ENCODE assay signal across 27 cellular contexts in genomic region chr22:40014661-40015255, GRCh38. TPM values are rescaled to one million over a fixed set of nuclear protein-coding genes. Genes with fewer than 3 reads are reported as not detected.
DNase-seq lines count a peak whose midpoint lies in the region; ATAC-seq and TF ChIP-seq lines count a peak whose summit lies in the region.
"Had no signal": no experiment of that assay in that cellular context is flagged by ENCODE, and none has a peak within 500 bp of the region (broad histone marks: within the 10 kb centered on the region; RNA-seq: fewer than 3 reads in every experiment).

No MANE protein-coding gene starts in this region.

- WGBS in liver: 75% methylated on average over 5 of the region's 5 CpGs

- CTCF ChIA-PET in activated CD4-positive, alpha-beta memory T cell treated with anti-CD3 and anti-CD28 coated beads, Interleukin-2, amount 10 ng/mL, durations not matched to agents 7 days and 5 days (lab: Charles Lee): interaction anchor here (2.4 kb wide), 1 partner anchor 10 kb away, joined by 10 read pairs; no protein-coding TSS in a partner anchor

- no peaks in the 10 kb centered on the region for H3K9me3 Mint-ChIP-seq in activated T-cell treated with anti-CD3 and anti-CD28 coated beads, Interleukin-2, amount 50 U/mL, for 72 hours
- no peaks in the 10 kb centered on the region for H3K9me3 Mint-ChIP-seq in activated CD4-positive, alpha-beta memory T cell treated with anti-CD3 and anti-CD28 coated beads, Interleukin-2, amount 10 ng/mL, durations not matched to agents 7 days and 5 days
- H3K9me3 Mint-ChIP-seq: activated T-cell treated with anti-CD3 and anti-CD28 coated beads, Interleukin-2, amount 50 U/mL, for 4 hours; CD8-positive, alpha-beta memory T cell; naive thymus-derived CD8-positive, alpha-beta T cell; stimulated activated naive B cell treated with anti-CD40 and anti-IgM and Interleukin-4, amounts not matched to agents 10 μg/mL and 1 μg/mL and 100 μg/mL, for 72 hours; T-cell had no signal

- H3K4me1 ChIP-seq in colonic mucosa (peaks cover 6% of the 10 kb centered on the region), liver (ENCODE audit: control insufficient read depth in 4 of 4, insufficient read depth in 4 of 4, low read length in 3 of 4) (peaks cover 0 to 4% (median 0%) of the 10 kb centered on the region in 4 donors), vagina (peaks cover 5% of the 10 kb centered on the region)
- H3K4me1 ChIP-seq: SJSA1 had no signal

- no peak overlapping the region for H3K4me3 Mint-ChIP-seq in activated T-cell treated with anti-CD3 and anti-CD28 coated beads, Interleukin-2, amount 50 U/mL, for 72 hours
- H3K4me3 Mint-ChIP-seq in activated CD4-positive, alpha-beta memory T cell treated with anti-CD3 and anti-CD28 coated beads, Interleukin-2, amount 10 ng/mL, durations not matched to agents 7 days and 5 days: no peak overlapping the region
- H3K4me3 Mint-ChIP-seq: activated T-cell treated with anti-CD3 and anti-CD28 coated beads, Interleukin-2, amount 50 U/mL, for 4 hours; CD8-positive, alpha-beta memory T cell; naive thymus-derived CD8-positive, alpha-beta T cell; stimulated activated naive B cell treated with anti-CD40 and anti-IgM and Interleukin-4, amounts not matched to agents 10 μg/mL and 1 μg/mL and 100 μg/mL, for 72 hours; T-cell had no signal

- no peak for TF ChIP-seq CTCF in colonic mucosa (IDR thresholded peaks at IDR 0.05)
- no peak for TF ChIP-seq CTCF in liver (IDR thresholded peaks at IDR 0.05; ENCODE audit: low read depth, low read length, missing input control)
- TF ChIP-seq CTCF in vagina (IDR thresholded peaks at IDR 0.05): no peak

- no peak for ATAC-seq in activated T-cell treated with anti-CD3 and anti-CD28 coated beads, Interleukin-2, amount 50 U/mL, for 72 hours (replicated peaks in 1 of 2)
- no peak for ATAC-seq in HG03442 (IDR thresholded peaks at IDR 0.05; ENCODE audit: unreplicated experiment)
- no peak for ATAC-seq in HG03095 (IDR thresholded peaks at IDR 0.05; ENCODE audit: unreplicated experiment)
- ATAC-seq: activated T-cell treated with anti-CD3 and anti-CD28 coated beads, Interleukin-2, amount 50 U/mL, for 4 hours; naive thymus-derived CD8-positive, alpha-beta T cell; stimulated activated naive B cell treated with anti-CD40 and anti-IgM and Interleukin-4, amounts not matched to agents 10 μg/mL and 1 μg/mL and 100 μg/mL, for 72 hours; T-cell had no signal

- peak overlapping the region in 1 of 2 donors; percentile 63 for H3K9ac ChIP-seq in colonic mucosa (ENCODE audit: low read depth in 2 of 2, low read length in 2 of 2)
- no peak overlapping the region for H3K9ac ChIP-seq in liver (ENCODE audit: low read depth in 1 of 2, low read length in 2 of 2)
- H3K9ac ChIP-seq: GM23248 had no signal

- H3K36me3 Mint-ChIP-seq in activated T-cell treated with anti-CD3 and anti-CD28 coated beads, Interleukin-2, amount 50 U/mL, for 72 hours (ENCODE audit: insufficient read depth in 2 of 2): no peaks in the 10 kb centered on the region
- no peaks in the 10 kb centered on the region for H3K36me3 Mint-ChIP-seq in activated CD4-positive, alpha-beta memory T cell treated with anti-CD3 and anti-CD28 coated beads, Interleukin-2, amount 10 ng/mL, durations not matched to agents 7 days and 5 days (ENCODE audit: low read depth)
- H3K36me3 Mint-ChIP-seq: naive thymus-derived CD8-positive, alpha-beta T cell; stimulated activated naive B cell treated with anti-CD40 and anti-IgM and Interleukin-4, amounts not matched to agents 10 μg/mL and 1 μg/mL and 100 μg/mL, for 72 hours; T-cell had no signal

- H3K4me3 ChIP-seq in colonic mucosa (no peak overlapping the region), liver (ENCODE audit: low read depth in 1 of 3, low read length in 3 of 3) (no peak overlapping the region), vagina (no peak overlapping the region)
- H3K4me3 ChIP-seq: cardiac muscle cell, GM23248, SJSA1, thoracic aorta had no signal

- H3K27ac Mint-ChIP-seq in activated T-cell treated with anti-CD3 and anti-CD28 coated beads, Interleukin-2, amount 50 U/mL, for 72 hours: peak overlapping the region; percentile 7
- H3K27ac Mint-ChIP-seq in activated CD4-positive, alpha-beta memory T cell treated with anti-CD3 and anti-CD28 coated beads, Interleukin-2, amount 10 ng/mL, durations not matched to agents 7 days and 5 days: no peak overlapping the region
- H3K27ac Mint-ChIP-seq: naive thymus-derived CD8-positive, alpha-beta T cell; stimulated activated naive B cell treated with anti-CD40 and anti-IgM and Interleukin-4, amounts not matched to agents 10 μg/mL and 1 μg/mL and 100 μg/mL, for 72 hours; T-cell had no signal

- H3K27me3 Mint-ChIP-seq in activated T-cell treated with anti-CD3 and anti-CD28 coated beads, Interleukin-2, amount 50 U/mL, for 72 hours (ENCODE audit: low read depth): no peaks in the 10 kb centered on the region
- peaks cover 26% of the 10 kb centered on the region for H3K27me3 Mint-ChIP-seq in activated CD4-positive, alpha-beta memory T cell treated with anti-CD3 and anti-CD28 coated beads, Interleukin-2, amount 10 ng/mL, durations not matched to agents 7 days and 5 days

- no peak for TF ChIP-seq POLR2A in vagina (IDR thresholded peaks at IDR 0.05)

- DNase-seq in activated T-cell treated with anti-CD3 and anti-CD28 coated beads, Interleukin-2, amount 50 U/mL, for 72 hours: no peak
- DNase-seq in activated T-cell treated with anti-CD3 and anti-CD28 coated beads for 4 hours: no peak
- peak; percentile 76 for DNase-seq in colonic mucosa
- DNase-seq in vagina (ENCODE audit: extremely low spot score in 2 of 2): no peak
- DNase-seq in activated CD4-positive, alpha-beta memory T cell treated with anti-CD3 and anti-CD28 coated beads, Interleukin-2, amount 10 ng/mL, durations not matched to agents 7 days and 5 days: no peak
- DNase-seq: activated naive CD4-positive, alpha-beta T cell treated with Interleukin-2 at 50 U/mL for 16 hours; activated T-cell treated with anti-CD3 and anti-CD28 coated beads, Interleukin-2, amount 50 U/mL, for 4 hours; amniotic stem cell; GM23248; head of caudate nucleus; naive thymus-derived CD8-positive, alpha-beta T cell; NCI-H187; NCI-H526; stimulated activated CD4-positive, alpha-beta T cell treated with anti-CD3 and anti-CD28 coated beads, Interleukin-4, amount 100 ng/mL, for 24 hours; stimulated activated naive B cell treated with anti-CD40 and anti-IgM and Interleukin-4, amounts not matched to agents 10 μg/mL and 1 μg/mL and 100 μg/mL, for 72 hours; T-cell had no signal

- H3K27ac ChIP-seq in colonic mucosa (peak overlapping the region; percentile 64), liver (ENCODE audit: low read depth in 1 of 2, low read length in 2 of 2) (no peak overlapping the region), vagina (peak overlapping the region; percentile 17)
- H3K27ac ChIP-seq: cardiac muscle cell, GM23248, SJSA1, thoracic aorta had no signal

- no peak for TF ChIP-seq RAD21 in liver (IDR thresholded peaks at IDR 0.05)

- H3K27me3 ChIP-seq in colonic mucosa (no peaks in the 10 kb centered on the region), liver (ENCODE audit: control insufficient read depth in 4 of 4, insufficient read depth in 4 of 4, low read length in 3 of 4) (no peaks in the 10 kb centered on the region), vagina (no peaks in the 10 kb centered on the region)
- H3K27me3 ChIP-seq: cardiac muscle cell had no signal

- peaks cover 12% of the 10 kb centered on the region for H3K4me1 Mint-ChIP-seq in activated T-cell treated with anti-CD3 and anti-CD28 coated beads, Interleukin-2, amount 50 U/mL, for 72 hours (ENCODE audit: low read depth)
- H3K4me1 Mint-ChIP-seq in activated CD4-positive, alpha-beta memory T cell treated with anti-CD3 and anti-CD28 coated beads, Interleukin-2, amount 10 ng/mL, durations not matched to agents 7 days and 5 days: peaks cover 6% of the 10 kb centered on the region

- POLR2A ChIA-PET in activated CD4-positive, alpha-beta memory T cell treated with anti-CD3 and anti-CD28 coated beads, Interleukin-2, amount 10 ng/mL, durations not matched to agents 7 days and 5 days (lab: Charles Lee): no interaction called here

- H3K36me3 ChIP-seq in colonic mucosa (no peaks in the 10 kb centered on the region), liver (ENCODE audit: control insufficient read depth in 4 of 4, insufficient read depth in 3 of 4, low read depth in 1 of 4, low read length in 3 of 4) (no peaks in the 10 kb centered on the region), vagina (no peaks in the 10 kb centered on the region)
- H3K36me3 ChIP-seq: cardiac muscle cell, SJSA1, thoracic aorta had no signal

- H3K9me3 ChIP-seq in colonic mucosa (no peaks in the 10 kb centered on the region), liver (ENCODE audit: control insufficient read depth in 4 of 4, low read length in 3 of 4) (no peaks in the 10 kb centered on the region), vagina (no peaks in the 10 kb centered on the region)
- H3K9me3 ChIP-seq: SJSA1, thoracic aorta had no signal

- intact Hi-C loops in colonic mucosa (cut with DNase I): no loop called here
- intact Hi-C loops in vagina (cut with DNase I): loop anchor here (5.0 kb wide), 1 partner anchor 513 kb away; no protein-coding TSS in a partner anchor

TF ChIP-seq in liver, 16 proteins besides CTCF, POLR2A, EP300 and RAD21 (continues in another document):
- no peak for TF ChIP-seq EGR1 (IDR thresholded peaks at IDR 0.05; ENCODE audit: low read depth in 2 of 2)
- TF ChIP-seq GABPA (IDR thresholded peaks at IDR 0.05 in 1 of 2, conservative IDR thresholded peaks at IDR 0.05 in 1 of 2): no peak
- TF ChIP-seq NR2F2 (IDR thresholded peaks at IDR 0.05): no peak
- no peak for TF ChIP-seq YY1 (IDR thresholded peaks at IDR 0.05)

RNA-seq across cellular contexts. Expression of gene FAM83F, which starts 20.0 kb away (rescaled TPM):
- total RNA-seq in activated T-cell treated with anti-CD3 and anti-CD28 coated beads, Interleukin-2, amount 50 U/mL, for 72 hours: under 1 TPM; 0.81 to 0.89 TPM
- total RNA-seq in colonic mucosa (10 to 100 TPM; 38.3 to 40.6 TPM), liver (1 to 10 TPM; 1.1 to 1.2 TPM), vagina (12.8 TPM)
- 1 to 10 TPM in 1 of 2 donors, under 1 TPM in 1; 0.39 to 1.5 TPM for polyA plus RNA-seq in liver
- not detected for total RNA-seq in activated CD4-positive, alpha-beta memory T cell treated with anti-CD3 and anti-CD28 coated beads, Interleukin-2, amount 10 ng/mL, durations not matched to agents 7 days and 5 days
- total RNA-seq: A172, GM23248, osteoblast, SJSA1 had no signal
- polyA plus RNA-seq: cardiac muscle cell, GM23248 had no signal

RNA-seq across cellular contexts. Expression of gene TMA7B, which starts 54.6 kb away (rescaled TPM):
- 1 to 10 TPM; 1.4 to 2.5 TPM for total RNA-seq in activated T-cell treated with anti-CD3 and anti-CD28 coated beads, Interleukin-2, amount 50 U/mL, for 72 hours
- total RNA-seq in colonic mucosa (under 1 TPM in 1 of 2 donors, not detected in 1; 0.20 TPM), liver (1 to 10 TPM in 1 of 2 donors, under 1 TPM in 1; 0.25 to 2.1 TPM), vagina (1.7 TPM)
- polyA plus RNA-seq in liver: not detected
- 1 to 10 TPM; 3.7 to 4.3 TPM for total RNA-seq in activated CD4-positive, alpha-beta memory T cell treated with anti-CD3 and anti-CD28 coated beads, Interleukin-2, amount 10 ng/mL, durations not matched to agents 7 days and 5 days
- total RNA-seq: A172, cardiac muscle cell, G401, GM23248, left lobe of liver, osteoblast, SJSA1 had no signal
- polyA plus RNA-seq: cardiac muscle cell, GM23248 had no signal

Comparison
In these comparisons a context has a peak if more than half of its experiments do, and no peak if none do; other contexts are left out.
1. H3K27ac ChIP-seq: peak in colonic mucosa (single experiment) and vagina (single experiment); none in liver (0 of 2).